Comparison of ENCODE assay signal across 1 cellular context in genomic region chr12:72018-72417, GRCh38. TPM values are rescaled to one million over a fixed set of nuclear protein-coding genes. Genes with fewer than 3 reads are reported as not detected.
"Had no signal": no experiment of that assay in that cellular context is flagged by ENCODE, and none has a peak within 500 bp of the region (broad histone marks: within the 10 kb centered on the region; RNA-seq: fewer than 3 reads in every experiment).

No MANE protein-coding gene starts in this region.

RNA-seq across cellular contexts. Expression of gene IQSEC3, which starts 5.5 kb away (rescaled TPM):
- total RNA-seq: myocyte had no signal
